19 cellular contexts compared by ENCODE assay signal in the genomic region with DNA sequence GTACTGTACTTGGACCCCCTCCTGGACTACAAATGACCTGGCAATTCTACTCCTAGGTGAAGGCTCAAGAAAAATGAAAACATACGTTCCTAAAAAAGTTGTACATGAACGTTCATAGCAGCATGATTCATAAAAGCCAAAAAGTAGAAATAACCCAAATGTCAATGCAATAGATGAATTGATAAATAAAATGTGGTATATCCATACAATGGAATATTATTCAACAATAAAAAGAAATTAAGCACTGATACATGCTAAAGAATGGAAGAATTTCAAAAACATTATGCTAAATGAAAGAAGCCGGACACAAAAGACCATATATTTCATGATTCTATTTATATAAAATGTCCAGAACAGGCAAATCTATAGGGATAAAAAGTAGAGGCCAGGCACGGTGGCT. TPM values are rescaled to one million over a fixed set of nuclear protein-coding genes. Genes with fewer than 3 reads are reported as not detected.
A peak's percentile ranks its signal among the peaks of the same experiment; 100 is the strongest.
DNase-seq lines count a peak whose midpoint lies in the region; ATAC-seq and TF ChIP-seq lines count a peak whose summit lies in the region.
"Had no signal": no experiment of that assay in that cellular context is flagged by ENCODE, and none has a peak within 500 bp of the region (broad histone marks: within the 10 kb centered on the region; RNA-seq: fewer than 3 reads in every experiment).

No MANE protein-coding gene starts in this region.

- H3K4me1 Mint-ChIP-seq in endodermal cell: no peaks in the 10 kb centered on the region
- H3K4me1 Mint-ChIP-seq: B cell; CD4-positive, CD25-positive, alpha-beta regulatory T cell had no signal

- no peaks in the 10 kb centered on the region for H3K27me3 Mint-ChIP-seq in endodermal cell (ENCODE audit: insufficient read depth)
- H3K27me3 Mint-ChIP-seq: B cell; CD4-positive, CD25-positive, alpha-beta regulatory T cell had no signal

- no peak overlapping the region for H3K27ac Mint-ChIP-seq in endodermal cell
- H3K27ac Mint-ChIP-seq: B cell; CD4-positive, CD25-positive, alpha-beta regulatory T cell; CD8-positive, alpha-beta T cell; HFFc6 had no signal

- H3K36me3 Mint-ChIP-seq in endodermal cell (ENCODE audit: low read depth): peaks cover 94% of the 10 kb centered on the region

- no peaks in the 10 kb centered on the region for H3K4me1 ChIP-seq in SK-N-SH (ENCODE audit: control insufficient read depth in 1 of 2, insufficient read depth in 2 of 2, low read depth in 1 of 2, low read length in 1 of 2)
- H3K4me1 ChIP-seq in PC-9 (replicated peaks; ENCODE audit: insufficient read depth): no peaks in the 10 kb centered on the region
- H3K4me1 ChIP-seq in endodermal cell (ENCODE audit: control insufficient read depth, insufficient read depth, low read length): no peaks in the 10 kb centered on the region
- H3K4me1 ChIP-seq in subcutaneous abdominal adipose tissue (ENCODE audit: control insufficient read depth in 5 of 5, insufficient read depth in 5 of 5, low read length in 5 of 5): no peaks in the 10 kb centered on the region
- H3K4me1 ChIP-seq in colonic mucosa: no peaks in the 10 kb centered on the region
- H3K4me1 ChIP-seq: Caco-2, HAP-1 had no signal

- no peak for ATAC-seq in SK-N-SH treated with all-trans-retinoic acid at 6 μM for 48 hours
- ATAC-seq: CD8-positive, alpha-beta T cell had no signal

- H3K4me2 ChIP-seq in SK-N-SH: no peak overlapping the region
- H3K4me2 ChIP-seq in PC-9: no peak overlapping the region

- CTCF ChIA-PET in SK-N-SH (lab: Yijun Ruan, JAX): no interaction called here
- CTCF ChIA-PET in PC-9 (lab: Charles Lee): no interaction called here

- H3K9me2 ChIP-seq in SK-N-SH (no peaks in the 10 kb centered on the region), PC-9 (ENCODE audit: insufficient read depth) (no peaks in the 10 kb centered on the region)

- H3K4me3 ChIP-seq in SK-N-SH (ENCODE audit: low read depth in 2 of 2, low read length in 1 of 2): peak overlapping the region in 1 of 2 experiments; percentile 9; a peak in 1 of 4 replicates
- H3K4me3 ChIP-seq in PC-9: 0 out of 2 replicates have a peak overlapping the region, but pooled peaks have one; percentile 3
- H3K4me3 ChIP-seq in endodermal cell (ENCODE audit: low read length): peak overlapping the region; percentile 59
- peak overlapping the region; percentile 23 to 58 (median 32) for H3K4me3 ChIP-seq in subcutaneous abdominal adipose tissue (ENCODE audit: low read depth in 1 of 5, low read length in 5 of 5)
- H3K4me3 ChIP-seq in colonic mucosa: no peak overlapping the region
- H3K4me3 ChIP-seq: HAP-1 had no signal

- no TSS peak for BruUV-seq in PC-9 (replicated peaks; lab: Mats Ljungman, UMichigan)

- no peak for TF ChIP-seq CTCF in SK-N-SH (IDR thresholded peaks at IDR 0.05)
- no peak for TF ChIP-seq CTCF in PC-9 (conservative IDR thresholded peaks at IDR 0.05)
- TF ChIP-seq CTCF in endodermal cell (conservative IDR thresholded peaks at IDR 0.05): no peak
- no peak for TF ChIP-seq CTCF in colonic mucosa (IDR thresholded peaks at IDR 0.05)

- H3F3A ChIP-seq in SK-N-SH (replicated peaks; ENCODE audit: insufficient read depth) (peaks cover 16% of the 10 kb centered on the region), PC-9 (ENCODE audit: insufficient read depth, low read depth) (peaks cover 12% of the 10 kb centered on the region)

- no peak for DNase-seq in SK-N-SH
- DNase-seq in PC-9: no peak
- DNase-seq in endodermal cell: no peak
- no peak for DNase-seq in iPS-NIHi11 (ENCODE audit: low spot score)
- DNase-seq in NCI-H526 (lab: John Stamatoyannopoulos, UW): no peak
- no peak for DNase-seq in colonic mucosa
- DNase-seq: Caco-2; CD4-positive, CD25-positive, alpha-beta regulatory T cell; CD8-positive, alpha-beta T cell; DMS153; DND-41; GOT3; HFFc6 had no signal

- no peaks in the 10 kb centered on the region for H4K20me1 ChIP-seq in SK-N-SH (ENCODE audit: insufficient read depth)
- no peaks in the 10 kb centered on the region for H4K20me1 ChIP-seq in PC-9 (ENCODE audit: insufficient read depth)

- 95% methylated on average over 4 of the region's 4 CpGs for WGBS in SK-N-SH (ENCODE audit: low lambda C conversion rate)
- WGBS in endodermal cell (ENCODE audit: insufficient coverage in 1 of 2, insufficient read length in 1 of 2), 2 experiments: 98 to 100% methylated on average over 1 to 3 of the region's 4 CpGs

- TF ChIP-seq EP300 in SK-N-SH (IDR thresholded peaks at IDR 0.05; ENCODE audit: borderline replicate concordance in 1 of 2, low read depth in 1 of 2, low read length in 1 of 2): no peak

- H3K36me3 ChIP-seq in SK-N-SH (replicated peaks in 1 of 2; ENCODE audit: control insufficient read depth in 1 of 2, insufficient read depth in 2 of 2, low read length in 1 of 2): peaks cover 65 to 91% of the 10 kb centered on the region in 2 experiments
- peaks cover 82% of the 10 kb centered on the region for H3K36me3 ChIP-seq in PC-9 (ENCODE audit: low read depth)
- peaks cover 90% of the 10 kb centered on the region for H3K36me3 ChIP-seq in endodermal cell (ENCODE audit: control insufficient read depth, insufficient read depth, low read length)
- peaks cover 62 to 83% (median 75%) of the 10 kb centered on the region in 5 donors for H3K36me3 ChIP-seq in subcutaneous abdominal adipose tissue (ENCODE audit: control insufficient read depth in 5 of 5, insufficient read depth in 5 of 5, low read length in 5 of 5)
- H3K36me3 ChIP-seq in colonic mucosa: peaks cover 46% of the 10 kb centered on the region

- POLR2A ChIA-PET in SK-N-SH (lab: Yijun Ruan, JAX): no interaction called here
- POLR2A ChIA-PET in PC-9 (lab: Charles Lee; ENCODE audit: unreplicated experiment): no interaction called here

- H3K27ac ChIP-seq in SK-N-SH (ENCODE audit: low read depth in 2 of 2, low read length in 1 of 2) (no peak overlapping the region), PC-9 (no peak overlapping the region), endodermal cell (ENCODE audit: low read depth, low read length) (no peak overlapping the region), subcutaneous abdominal adipose tissue (ENCODE audit: low read depth, low read length) (no peak overlapping the region), colonic mucosa (no peak overlapping the region)
- H3K27ac ChIP-seq: 22Rv1, C4-2B had no signal

- H3K27me3 ChIP-seq in SK-N-SH (ENCODE audit: insufficient read depth) (no peaks in the 10 kb centered on the region), PC-9 (ENCODE audit: insufficient read depth, low read depth) (no peaks in the 10 kb centered on the region), endodermal cell (ENCODE audit: control insufficient read depth, insufficient read depth, low read length, poor library complexity, severe bottlenecking) (no peaks in the 10 kb centered on the region), subcutaneous abdominal adipose tissue (ENCODE audit: control insufficient read depth in 5 of 5, insufficient read depth in 4 of 5, low read length in 5 of 5) (no peaks in the 10 kb centered on the region), colonic mucosa (no peaks in the 10 kb centered on the region)

- peaks cover 84% of the 10 kb centered on the region for H3K9me3 Mint-ChIP-seq in endodermal cell

- intact Hi-C loops in PC-9 (cut with micrococcal nuclease; ENCODE audit: unreplicated experiment): no loop called here
- intact Hi-C loops in colonic mucosa (cut with DNase I): no loop called here

- H3K79me2 ChIP-seq in SK-N-SH (ENCODE audit: insufficient read depth) (peaks cover 3% of the 10 kb centered on the region; the same call in 1 of the 2 replicates), PC-9 (ENCODE audit: low read depth) (no peaks in the 10 kb centered on the region)

- H2AFZ ChIP-seq in SK-N-SH (ENCODE audit: low read depth): no peak overlapping the region
- H2AFZ ChIP-seq in PC-9: no peak overlapping the region

- TF ChIP-seq RAD21 in SK-N-SH (IDR thresholded peaks at IDR 0.05; ENCODE audit: low read length): no peak

- H3K4me3 Mint-ChIP-seq in endodermal cell: no peak overlapping the region
- H3K4me3 Mint-ChIP-seq: B cell; CD4-positive, CD25-positive, alpha-beta regulatory T cell; CD8-positive, alpha-beta T cell; HFFc6 had no signal

- H3K9me3 ChIP-seq in SK-N-SH (peaks cover 60% of the 10 kb centered on the region), PC-9 (ENCODE audit: insufficient read depth, low read depth) (peaks cover 69% of the 10 kb centered on the region), endodermal cell (ENCODE audit: control insufficient read depth, low read length) (peaks cover 91% of the 10 kb centered on the region), subcutaneous abdominal adipose tissue (ENCODE audit: control insufficient read depth in 5 of 5, low read length in 5 of 5) (peaks cover 51 to 74% (median 54%) of the 10 kb centered on the region in 5 donors), colonic mucosa (no peaks in the 10 kb centered on the region)

- H3K9ac ChIP-seq in SK-N-SH: no peak overlapping the region
- no peak overlapping the region for H3K9ac ChIP-seq in endodermal cell (ENCODE audit: extremely low read depth, low read length, poor library complexity, severe bottlenecking)
- H3K9ac ChIP-seq in subcutaneous abdominal adipose tissue (ENCODE audit: low read length in 5 of 5): no peak overlapping the region
- H3K9ac ChIP-seq in colonic mucosa (ENCODE audit: low read depth in 2 of 2, low read length in 2 of 2): no peak overlapping the region

RNA-seq across cellular contexts. Expression of a gene that starts 9.5 kb away (rescaled TPM):
- 2.9 and 3.9 TPM in 2 replicates for polyA plus RNA-seq in SK-N-SH (2012; rRNA removed)
- 1.6 and 1.7 TPM in 2 replicates for polyA plus RNA-seq in SK-N-SH (2012; cell fraction: cytosol; rRNA removed)
- polyA plus RNA-seq in SK-N-SH (2012; cell fraction: nucleus; rRNA removed): 12.1 and 17.4 TPM in 2 replicates
- total RNA-seq in PC-9 (2021) (8.1 and 9.9 TPM in 2 replicates), endodermal cell (10 to 100 TPM; 21.3 to 31.0 TPM), colonic mucosa (1 to 10 TPM; 7.7 to 7.8 TPM)
- 14.9 TPM for polyA plus RNA-seq in endodermal cell (2013, experiment 1 of 2)
- polyA plus RNA-seq in endodermal cell (2013, experiment 2 of 2): 17.3 TPM

RNA-seq across cellular contexts. Expression of a gene that starts 11.0 kb away (rescaled TPM):
- polyA plus RNA-seq in SK-N-SH (2012; rRNA removed): 2.8 and 3.6 TPM in 2 replicates
- polyA plus RNA-seq in SK-N-SH (2012; cell fraction: cytosol; rRNA removed): 4.1 and 4.2 TPM in 2 replicates
- polyA plus RNA-seq in SK-N-SH (2012; cell fraction: nucleus; rRNA removed): 1.7 and 3.5 TPM in 2 replicates
- total RNA-seq in PC-9 (2021) (8.6 and 9.9 TPM in 2 replicates), endodermal cell (10 to 100 TPM; 46.2 to 66.7 TPM), colonic mucosa (1 to 10 TPM; 3.3 to 4.2 TPM)
- polyA plus RNA-seq in endodermal cell (2013, experiment 1 of 2): 18.5 TPM
- 19.8 TPM for polyA plus RNA-seq in endodermal cell (2013, experiment 2 of 2)

RNA-seq across cellular contexts. Expression of a gene that starts 31.2 kb away (rescaled TPM):
- 1.6 and 3.0 TPM in 2 replicates for polyA plus RNA-seq in SK-N-SH (2012; rRNA removed)
- 2.3 and 2.4 TPM in 2 replicates for polyA plus RNA-seq in SK-N-SH (2012; cell fraction: cytosol; rRNA removed)
- polyA plus RNA-seq in SK-N-SH (2012; cell fraction: nucleus; rRNA removed): 2.7 and 4.2 TPM in 2 replicates
- 5.3 and 8.5 TPM in 2 replicates for total RNA-seq in PC-9 (2021)
- 10 to 100 TPM; 19.3 to 29.1 TPM for total RNA-seq in endodermal cell
- polyA plus RNA-seq in endodermal cell (2013, experiment 1 of 2): 9.8 TPM
- 10.5 TPM for polyA plus RNA-seq in endodermal cell (2013, experiment 2 of 2)
- total RNA-seq in colonic mucosa: 1 to 10 TPM; 4.6 to 4.7 TPM

RNA-seq across cellular contexts. Expression of a gene that starts 52.5 kb away (rescaled TPM):
- polyA plus RNA-seq in SK-N-SH (2012; rRNA removed): 3.4 and 4.1 TPM in 2 replicates
- 4.2 and 4.3 TPM in 2 replicates for polyA plus RNA-seq in SK-N-SH (2012; cell fraction: cytosol; rRNA removed)
- 3.6 and 7.1 TPM in 2 replicates for polyA plus RNA-seq in SK-N-SH (2012; cell fraction: nucleus; rRNA removed)
- total RNA-seq in PC-9 (2021) (12.0 and 12.4 TPM in 2 replicates), endodermal cell (10 to 100 TPM in 1 of 2 donors, 1 to 10 TPM in 1; 8.3 to 11.2 TPM), colonic mucosa (10 to 100 TPM; 10.5 to 11.1 TPM)
- 6.5 TPM for polyA plus RNA-seq in endodermal cell (2013, experiment 1 of 2)
- polyA plus RNA-seq in endodermal cell (2013, experiment 2 of 2): 6.4 TPM

RNA-seq across cellular contexts. Expression of a gene that starts 56.4 kb away (rescaled TPM):
- polyA plus RNA-seq in SK-N-SH (2012; rRNA removed): 3.8 and 5.1 TPM in 2 replicates
- 2.2 and 2.5 TPM in 2 replicates for polyA plus RNA-seq in SK-N-SH (2012; cell fraction: cytosol; rRNA removed)
- 10.4 and 16.6 TPM in 2 replicates for polyA plus RNA-seq in SK-N-SH (2012; cell fraction: nucleus; rRNA removed)
- total RNA-seq in PC-9 (2021): 20.4 and 24.9 TPM in 2 replicates
- total RNA-seq in endodermal cell: 10 to 100 TPM; 27.3 to 37.7 TPM
- 6.8 TPM for polyA plus RNA-seq in endodermal cell (2013, experiment 1 of 2)
- polyA plus RNA-seq in endodermal cell (2013, experiment 2 of 2): 6.1 TPM
- 10 to 100 TPM; 12.5 to 12.8 TPM for total RNA-seq in colonic mucosa
